Comparison of ENCODE assay signal across 38 cellular contexts in the genomic region with DNA sequence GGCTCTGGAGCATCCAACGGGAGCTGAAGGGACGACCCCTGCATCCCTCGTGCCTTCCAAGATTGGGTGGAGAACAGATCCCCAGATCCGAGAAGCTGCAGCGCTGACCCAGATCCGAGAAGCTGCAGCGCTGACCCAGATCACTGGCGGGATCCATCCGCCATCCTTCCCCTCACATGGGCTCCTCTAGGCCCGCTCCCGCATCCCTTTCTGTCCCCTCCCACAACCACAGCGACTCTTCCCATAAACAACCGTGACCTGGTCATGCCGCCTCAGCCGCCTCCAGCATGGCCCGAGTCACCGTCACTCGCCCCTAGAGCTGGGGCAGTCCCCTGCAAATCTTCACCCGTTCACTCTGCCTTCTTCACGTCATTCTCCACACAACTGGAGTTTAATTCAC.
"Had no signal": no experiment of that assay in that cellular context is flagged by ENCODE, and none has a peak within 500 bp of the region (broad histone marks: within the 10 kb centered on the region; RNA-seq: fewer than 3 reads in every experiment).

No MANE protein-coding gene starts in this region.

- H3K27ac Mint-ChIP-seq: activated naive CD4-positive, alpha-beta T cell treated with anti-CD3 and anti-CD28 coated beads for 36 hours; activated naive CD4-positive, alpha-beta T cell treated with anti-CD3 and anti-CD28 coated beads, Interleukin-2, amount 10 ng/mL, durations not matched to agents 7 days and 5 days; activated naive CD4-positive, alpha-beta T cell treated with anti-CD3 and anti-CD28 coated beads, Interleukin-2, amount 50 U/mL, for 24 hours; activated naive CD4-positive, alpha-beta T cell treated with anti-CD3 and anti-CD28 coated beads, Interleukin-2, amount 50 U/mL, for 72 hours; activated naive CD8-positive, alpha-beta T cell; activated naive CD8-positive, alpha-beta T cell treated with anti-CD3 and anti-CD28 coated beads for 36 hours; activated naive CD8-positive, alpha-beta T cell treated with anti-CD3 and anti-CD28 coated beads, Interleukin-2, amount 10 ng/mL, durations not matched to agents 7 days and 5 days; activated naive CD8-positive, alpha-beta T cell treated with anti-CD3 and anti-CD28 coated beads, Interleukin-2, amount 50 U/mL, for 24 hours; activated T-cell treated with anti-CD3 and anti-CD28 coated beads, Interleukin-2, amount 50 U/mL, for 24 hours; activated T-cell treated with anti-CD3 and anti-CD28 coated beads, Interleukin-2, amount 50 U/mL, for 72 hours; activated T-helper 1 cell treated with anti-CD3 and anti-CD28 coated beads, Interleukin-12 subunit alpha, Interleukin-12 subunit beta, Interleukin-2, Interleukin-4 antibody, amounts not matched to agents 30 ng/mL and 10 ng/mL and 1 ng/mL, durations not matched to agents 14 hours and 24 hours and 36 hours; activated T-helper 17 cell treated with anti-CD3 and anti-CD28 coated beads, Interleukin-2, amount 50 U/mL, for 72 hours; activated T-helper 2 cell treated with anti-CD3 and anti-CD28 coated beads, Interferon-gamma antibody, Interleukin-2, Interleukin-4, amounts not matched to agents 10 μg/mL and 5 μg/mL and 100 μg/mL, durations not matched to agents 14 hours and 24 hours and 36 hours; brain had no signal

- H3K4me3 ChIP-seq: adrenal gland, ascending aorta, body of pancreas, breast epithelium, cardiac muscle cell had no signal

- DNase-seq: activated effector memory CD4-positive, alpha-beta T cell treated with anti-CD3 and anti-CD28 coated beads, Interleukin-2, amount 50 U/mL, for 16 hours; activated effector memory CD4-positive, alpha-beta T cell treated with Interleukin-2 at 50 U/mL for 16 hours; activated gamma-delta T cell; activated gamma-delta T cell treated with Interleukin-2 at 50 U/mL for 16 hours; activated naive CD4-positive, alpha-beta T cell; activated naive CD4-positive, alpha-beta T cell treated with anti-CD3 and anti-CD28 coated beads for 36 hours; activated naive CD4-positive, alpha-beta T cell treated with anti-CD3 and anti-CD28 coated beads, Interleukin-2, amount 10 ng/mL, durations not matched to agents 7 days and 5 days; activated naive CD4-positive, alpha-beta T cell treated with anti-CD3 and anti-CD28 coated beads, Interleukin-2, amount 50 U/mL, for 16 hours; activated naive CD4-positive, alpha-beta T cell treated with Interleukin-2 at 50 U/mL for 16 hours; activated naive CD8-positive, alpha-beta T cell treated with anti-CD3 and anti-CD28 coated beads for 36 hours; activated naive CD8-positive, alpha-beta T cell treated with anti-CD3 and anti-CD28 coated beads, Interleukin-2, amount 10 ng/mL, durations not matched to agents 7 days and 5 days; activated naive CD8-positive, alpha-beta T cell treated with anti-CD3 and anti-CD28 coated beads, Interleukin-2, amount 50 U/mL, for 24 hours; activated T-cell treated with anti-CD3 and anti-CD28 coated beads, Interleukin-2, amount 50 U/mL, for 1 hour; activated T-cell treated with anti-CD3 and anti-CD28 coated beads, Interleukin-2, amount 50 U/mL, for 24 hours; activated T-cell treated with anti-CD3 and anti-CD28 coated beads, Interleukin-2, amount 50 U/mL, for 4 hours; activated T-cell treated with anti-CD3 and anti-CD28 coated beads, Interleukin-2, amount 50 U/mL, for 48 hours; activated T-cell treated with anti-CD3 and anti-CD28 coated beads, Interleukin-2, amount 50 U/mL, for 72 hours; adrenal gland; amniotic stem cell; amygdala; anterior cingulate cortex; aorta; body of pancreas; brain microvascular endothelial cell; caudate nucleus; central memory CD4-positive, alpha-beta T cell; cerebellar nuclear complex had no signal

- H3K27me3 ChIP-seq: ascending aorta, body of pancreas, brain microvascular endothelial cell, breast epithelium, cardiac muscle cell had no signal

- H3K4me1 Mint-ChIP-seq: activated naive CD4-positive, alpha-beta T cell treated with anti-CD3 and anti-CD28 coated beads, Interleukin-2, amount 10 ng/mL, durations not matched to agents 7 days and 5 days; activated naive CD8-positive, alpha-beta T cell treated with anti-CD3 and anti-CD28 coated beads for 36 hours; activated naive CD8-positive, alpha-beta T cell treated with anti-CD3 and anti-CD28 coated beads, Interleukin-2, amount 10 ng/mL, durations not matched to agents 7 days and 5 days; activated naive CD8-positive, alpha-beta T cell treated with anti-CD3 and anti-CD28 coated beads, Interleukin-2, amount 50 U/mL, for 24 hours; brain; central memory CD8-positive, alpha-beta T cell had no signal

- ATAC-seq: activated naive CD4-positive, alpha-beta T cell treated with anti-CD3 and anti-CD28 coated beads, Interleukin-2, amount 50 U/mL, for 72 hours; activated naive CD8-positive, alpha-beta T cell treated with anti-CD3 and anti-CD28 coated beads, Interleukin-2, amount 50 U/mL, for 24 hours; activated T-cell treated with anti-CD3 and anti-CD28 coated beads, Interleukin-2, amount 50 U/mL, for 4 hours; activated T-cell treated with anti-CD3 and anti-CD28 coated beads, Interleukin-2, amount 50 U/mL, for 72 hours; activated T-helper 17 cell treated with anti-CD3 and anti-CD28 coated beads, Interleukin-2, amount 50 U/mL, for 72 hours; body of pancreas had no signal

- H3K4me3 Mint-ChIP-seq: activated naive CD4-positive, alpha-beta T cell treated with anti-CD3 and anti-CD28 coated beads for 36 hours; activated naive CD4-positive, alpha-beta T cell treated with anti-CD3 and anti-CD28 coated beads, Interleukin-2, amount 10 ng/mL, durations not matched to agents 7 days and 5 days; activated naive CD4-positive, alpha-beta T cell treated with anti-CD3 and anti-CD28 coated beads, Interleukin-2, amount 50 U/mL, for 24 hours; activated naive CD8-positive, alpha-beta T cell; activated naive CD8-positive, alpha-beta T cell treated with anti-CD3 and anti-CD28 coated beads for 36 hours; activated naive CD8-positive, alpha-beta T cell treated with anti-CD3 and anti-CD28 coated beads, Interleukin-2, amount 10 ng/mL, durations not matched to agents 7 days and 5 days; activated naive CD8-positive, alpha-beta T cell treated with anti-CD3 and anti-CD28 coated beads, Interleukin-2, amount 50 U/mL, for 24 hours; activated T-cell treated with anti-CD3 and anti-CD28 coated beads, Interleukin-2, amount 50 U/mL, for 24 hours; activated T-cell treated with anti-CD3 and anti-CD28 coated beads, Interleukin-2, amount 50 U/mL, for 4 hours; activated T-cell treated with anti-CD3 and anti-CD28 coated beads, Interleukin-2, amount 50 U/mL, for 72 hours; activated T-helper 1 cell treated with anti-CD3 and anti-CD28 coated beads, Interleukin-12 subunit alpha, Interleukin-12 subunit beta, Interleukin-2, Interleukin-4 antibody, amounts not matched to agents 30 ng/mL and 10 ng/mL and 1 ng/mL, durations not matched to agents 14 hours and 24 hours and 36 hours; activated T-helper 17 cell treated with anti-CD3 and anti-CD28 coated beads, Interleukin-2, amount 50 U/mL, for 72 hours; brain; central memory CD8-positive, alpha-beta T cell had no signal

- H3K27ac ChIP-seq: adrenal gland, ascending aorta, body of pancreas, brain microvascular endothelial cell, breast epithelium, cardiac muscle cell had no signal

- H3K9me3 ChIP-seq: adrenal gland, ascending aorta, body of pancreas, breast epithelium had no signal

- H3K36me3 Mint-ChIP-seq: activated naive CD4-positive, alpha-beta T cell treated with anti-CD3 and anti-CD28 coated beads, Interleukin-2, amount 10 ng/mL, durations not matched to agents 7 days and 5 days; activated naive CD4-positive, alpha-beta T cell treated with anti-CD3 and anti-CD28 coated beads, Interleukin-2, amount 50 U/mL, for 24 hours; activated naive CD4-positive, alpha-beta T cell treated with anti-CD3 and anti-CD28 coated beads, Interleukin-2, amount 50 U/mL, for 72 hours; activated naive CD8-positive, alpha-beta T cell; activated naive CD8-positive, alpha-beta T cell treated with anti-CD3 and anti-CD28 coated beads for 36 hours; activated naive CD8-positive, alpha-beta T cell treated with anti-CD3 and anti-CD28 coated beads, Interleukin-2, amount 10 ng/mL, durations not matched to agents 7 days and 5 days; brain had no signal

- H3K4me1 ChIP-seq: adrenal gland, ascending aorta, body of pancreas, breast epithelium had no signal

- H3K36me3 ChIP-seq: adrenal gland, ascending aorta, brain microvascular endothelial cell, breast epithelium, cardiac muscle cell had no signal

- H3K27me3 Mint-ChIP-seq: activated naive CD4-positive, alpha-beta T cell treated with anti-CD3 and anti-CD28 coated beads, Interleukin-2, amount 10 ng/mL, durations not matched to agents 7 days and 5 days; activated naive CD4-positive, alpha-beta T cell treated with anti-CD3 and anti-CD28 coated beads, Interleukin-2, amount 50 U/mL, for 24 hours; activated naive CD8-positive, alpha-beta T cell; activated naive CD8-positive, alpha-beta T cell treated with anti-CD3 and anti-CD28 coated beads for 36 hours had no signal

- H3K9me3 Mint-ChIP-seq: activated naive CD4-positive, alpha-beta T cell treated with anti-CD3 and anti-CD28 coated beads for 36 hours; activated naive CD4-positive, alpha-beta T cell treated with anti-CD3 and anti-CD28 coated beads, Interleukin-2, amount 10 ng/mL, durations not matched to agents 7 days and 5 days; activated naive CD4-positive, alpha-beta T cell treated with anti-CD3 and anti-CD28 coated beads, Interleukin-2, amount 50 U/mL, for 24 hours; activated naive CD4-positive, alpha-beta T cell treated with anti-CD3 and anti-CD28 coated beads, Interleukin-2, amount 50 U/mL, for 72 hours; activated naive CD8-positive, alpha-beta T cell treated with anti-CD3 and anti-CD28 coated beads for 36 hours; activated naive CD8-positive, alpha-beta T cell treated with anti-CD3 and anti-CD28 coated beads, Interleukin-2, amount 10 ng/mL, durations not matched to agents 7 days and 5 days; activated naive CD8-positive, alpha-beta T cell treated with anti-CD3 and anti-CD28 coated beads, Interleukin-2, amount 50 U/mL, for 24 hours; activated T-cell treated with anti-CD3 and anti-CD28 coated beads, Interleukin-2, amount 50 U/mL, for 24 hours; activated T-cell treated with anti-CD3 and anti-CD28 coated beads, Interleukin-2, amount 50 U/mL, for 4 hours; activated T-cell treated with anti-CD3 and anti-CD28 coated beads, Interleukin-2, amount 50 U/mL, for 72 hours; activated T-helper 1 cell treated with anti-CD3 and anti-CD28 coated beads, Interleukin-12 subunit alpha, Interleukin-12 subunit beta, Interleukin-2, Interleukin-4 antibody, amounts not matched to agents 30 ng/mL and 10 ng/mL and 1 ng/mL, durations not matched to agents 14 hours and 24 hours and 36 hours; activated T-helper 17 cell treated with anti-CD3 and anti-CD28 coated beads, Interleukin-2, amount 50 U/mL, for 72 hours; activated T-helper 2 cell treated with anti-CD3 and anti-CD28 coated beads, Interferon-gamma antibody, Interleukin-2, Interleukin-4, amounts not matched to agents 10 μg/mL and 5 μg/mL and 100 μg/mL, durations not matched to agents 14 hours and 24 hours and 36 hours; central memory CD8-positive, alpha-beta T cell had no signal
